Comparison of ENCODE assay signal across 8 cellular contexts in the genomic region with DNA sequence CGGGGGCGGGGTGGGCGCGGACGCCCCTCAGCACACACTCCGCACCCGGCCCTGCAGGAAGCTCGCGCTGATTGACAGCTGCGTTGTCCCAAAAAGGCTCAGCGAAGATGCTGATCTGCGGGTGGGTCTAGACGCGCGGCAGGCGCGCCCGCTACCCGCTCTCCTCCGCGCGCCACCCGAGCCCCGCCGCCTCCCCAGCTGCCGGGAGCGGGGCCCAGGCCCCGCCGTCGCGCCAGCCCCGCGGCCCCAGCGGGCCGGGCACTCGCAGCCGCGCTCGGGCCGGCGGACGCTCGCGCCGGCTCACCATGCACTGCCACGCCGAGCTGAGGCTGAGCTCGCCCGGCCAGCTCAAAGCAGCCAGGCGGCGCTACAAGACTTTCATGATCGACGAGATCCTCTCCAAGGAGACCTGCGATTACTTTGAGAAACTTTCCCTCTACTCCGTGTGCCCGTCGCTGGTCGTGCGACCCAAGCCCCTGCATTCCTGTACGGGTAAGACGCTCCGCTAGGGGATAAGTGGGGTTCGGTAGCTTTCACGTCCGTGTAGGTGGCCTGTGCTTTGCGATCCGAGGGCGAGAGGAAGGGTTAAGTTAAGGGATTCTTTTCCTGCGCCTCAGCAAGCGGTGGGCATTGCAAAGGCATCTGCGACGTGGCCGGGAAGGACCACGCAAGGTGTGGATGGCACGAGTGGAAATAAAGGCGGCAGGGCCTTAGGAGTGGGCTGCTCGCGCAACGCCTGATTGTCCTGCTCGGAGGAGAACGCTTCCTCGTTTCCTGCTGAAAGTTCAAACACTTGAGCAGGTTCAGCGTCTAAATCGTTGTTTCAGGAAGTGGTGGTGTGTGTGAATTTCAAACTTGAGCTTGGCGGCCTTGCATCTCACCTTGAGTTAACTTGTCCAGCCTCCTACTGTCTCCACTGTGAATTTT. TPM values are rescaled to one million over a fixed set of nuclear protein-coding genes. Genes with fewer than 3 reads are reported as not detected.
A peak's percentile ranks its signal among the peaks of the same experiment; 100 is the strongest.
DNase-seq lines count a peak whose midpoint lies in the region; TF ChIP-seq lines count a peak whose summit lies in the region.

A gene with protein sequence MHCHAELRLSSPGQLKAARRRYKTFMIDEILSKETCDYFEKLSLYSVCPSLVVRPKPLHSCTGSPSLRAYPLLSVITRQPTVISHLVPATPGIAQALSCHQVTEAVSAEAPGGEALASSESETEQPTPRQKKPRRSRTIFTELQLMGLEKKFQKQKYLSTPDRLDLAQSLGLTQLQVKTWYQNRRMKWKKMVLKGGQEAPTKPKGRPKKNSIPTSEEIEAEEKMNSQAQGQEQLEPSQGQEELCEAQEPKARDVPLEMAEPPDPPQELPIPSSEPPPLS (plus strand): TSS at position 118 of the 927 bp plus-strand sequence. CDS start 188 bp downstream, at position 306.

- peak; percentile 11 for DNase-seq in AG04450 (ENCODE audit: low read depth, low spot score)
- peak; percentile 68 for DNase-seq in NT2/D1 (ENCODE audit: low read depth, low spot score)
- DNase-seq in cerebellar cortex (ENCODE audit: low spot score): peak; percentile 15
- peak; percentile 79 for DNase-seq in kidney tubule cell (ENCODE audit: low spot score)
- DNase-seq in stimulated activated CD8-positive, alpha-beta memory T cell treated with anti-CD3 and anti-CD28 coated beads, Interleukin-4, amount 100 ng/mL, for 48 hours: peak; percentile 38
- no peak for DNase-seq in GOT3 (lab: John Stamatoyannopoulos, UW)
- no peak for DNase-seq in middle frontal gyrus (ENCODE audit: extremely low spot score, low spot score)

- H3K9me3 ChIP-seq in AG04450 (ENCODE audit: control insufficient read depth, insufficient read depth, low read length) (no peaks in the 10 kb centered on the region; the same call in 1 of the 2 replicates), NT2/D1 (ENCODE audit: insufficient read depth, low read length) (no peaks in the 10 kb centered on the region)

- POLR2A ChIA-PET in AG04450 (lab: Yijun Ruan, JAX): no interaction called here

- H3K27me3 ChIP-seq in AG04450 (ENCODE audit: control insufficient read depth, insufficient read depth, low read length) (peaks cover 60% of the 10 kb centered on the region), NT2/D1 (ENCODE audit: insufficient read depth, insufficient read length) (peaks cover 68% of the 10 kb centered on the region)

- peak; percentile 53 for TF ChIP-seq CTCF in AG04450 (IDR thresholded peaks at IDR 0.05; ENCODE audit: low read depth, low read length)
- 0 out of 2 replicates have a peak, but pooled peaks have one; percentile 14 for TF ChIP-seq CTCF in GM12874 (IDR thresholded peaks at IDR 0.05; ENCODE audit: insufficient read depth, low read depth, low read length)

- H3K27ac ChIP-seq in AG04450 (ENCODE audit: low read depth, low read length): no peak within 1 kb of the TSS

- H3K4me3 ChIP-seq in AG04450 (ENCODE audit: low read depth, low read length): 0 out of 2 replicates have a peak within 1 kb of the TSS, but pooled peaks have one; percentile 3
- H3K4me3 ChIP-seq in NT2/D1 (ENCODE audit: insufficient read length, low read depth): peak within 1 kb of the TSS; percentile 56

- CTCF ChIA-PET in AG04450 (lab: Charles Lee): interaction anchor here (0.6 to 3.4 kb wide), 14 partner anchors 10 to 384 kb away, joined by 3 to 18 read pairs (median 4); no protein-coding TSS in a partner anchor

- peak within 1 kb of the TSS; percentile 32 for H3K9ac ChIP-seq in NT2/D1 (ENCODE audit: insufficient read length, low read depth)

- no peaks in the 10 kb centered on the region for H3K4me1 ChIP-seq in NT2/D1 (ENCODE audit: insufficient read depth, insufficient read length)

- no peaks in the 10 kb centered on the region for H3K36me3 ChIP-seq in NT2/D1 (ENCODE audit: insufficient read depth, insufficient read length, low read length)

RNA-seq across cellular contexts. Expression of the gene that starts here (rescaled TPM):
- not detected in 2 replicates for polyA plus RNA-seq in AG04450 (2011; rRNA removed)
- not detected in 2 replicates for polyA minus RNA-seq in AG04450 (2011; rRNA and poly(A)+ RNA removed)

Comparison
In these comparisons a context has a peak if more than half of its experiments do, and no peak if none do; other contexts are left out.
1. Peak in DNase-seq and H3K4me3 ChIP-seq in AG04450; RNA of the gene not detected or under 1 TPM.
2. DNase-seq: peak in NT2/D1 (single experiment), cerebellar cortex (single experiment), kidney tubule cell (single experiment) and stimulated activated CD8-positive, alpha-beta memory T cell treated with anti-CD3 and anti-CD28 coated beads, Interleukin-4, amount 100 ng/mL, for 48 hours (single experiment); none in GOT3 (single experiment) and middle frontal gyrus (single experiment).